In genomic region chr16:49654425-49654824, GRCh38 we compare ENCODE assay signal across 1 cellular context.
TF ChIP-seq lines count a peak whose summit lies in the region.

No MANE protein-coding gene starts in this region.

TF ChIP-seq in H1, 55 proteins besides CTCF, POLR2A, EP300 and RAD21:
- TF ChIP-seq TAF7 (optimal IDR thresholded peaks at IDR 0.05; ENCODE audit: borderline replicate concordance, low read depth, low read length), result no peak
- TF ChIP-seq KDM5A (IDR thresholded peaks at IDR 0.05; ENCODE audit: low read length), result no peak
- TF ChIP-seq TEAD4 (IDR thresholded peaks at IDR 0.05; ENCODE audit: low read depth, low read length), result no peak
- TF ChIP-seq EGR1 (IDR thresholded peaks at IDR 0.05; ENCODE audit: borderline replicate concordance, low read depth, low read length), result no peak
- no peak for TF ChIP-seq E2F6 (IDR thresholded peaks at IDR 0.05)
- no peak for TF ChIP-seq JUN (IDR thresholded peaks at IDR 0.05; ENCODE audit: low read depth, low read length)
- no peak for TF ChIP-seq JUND (IDR thresholded peaks at IDR 0.05; ENCODE audit: low read length)
- TF ChIP-seq SP2 (IDR thresholded peaks at IDR 0.05; ENCODE audit: low read length), result no peak
- TF ChIP-seq EZH2 (IDR thresholded peaks at IDR 0.05; ENCODE audit: low read depth, low read length, severe bottlenecking), result no peak
- TF ChIP-seq TBP (IDR thresholded peaks at IDR 0.05; ENCODE audit: low read depth, low read length), result no peak
TF ChIP-seq in H1: peak in this region for 0.
